In the genomic region with DNA sequence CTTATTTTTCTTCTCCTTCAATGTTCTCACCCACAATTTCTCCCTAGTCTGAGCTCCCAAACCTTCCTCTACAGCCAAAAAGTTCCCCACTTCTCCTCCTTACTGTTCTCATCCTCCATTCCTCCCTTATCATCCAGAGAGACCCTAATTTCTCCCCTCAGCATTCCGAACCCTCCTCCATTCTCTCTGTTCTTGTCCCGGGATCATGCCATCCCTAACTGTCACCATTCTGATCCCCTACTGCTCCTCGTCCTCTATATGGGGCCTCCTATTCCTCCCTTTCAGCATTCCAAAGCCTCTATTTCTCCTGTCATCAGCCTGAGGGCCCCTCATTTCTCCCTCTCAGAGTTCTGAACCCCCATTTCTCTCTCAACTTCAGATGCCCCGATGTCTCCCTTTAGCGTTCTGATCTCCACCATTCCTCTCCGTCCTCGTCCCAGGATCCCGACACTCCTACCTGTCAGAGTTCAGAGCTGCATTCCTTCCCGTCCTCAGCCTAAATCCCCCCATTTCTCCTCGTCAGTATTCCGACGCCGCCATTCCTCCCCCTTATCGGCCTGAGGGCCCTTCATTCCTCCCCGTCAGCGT, we compare ENCODE assay signal across 2 cellular contexts.
TF ChIP-seq lines count a peak whose summit lies in the region.

No MANE protein-coding gene starts in this region.

TF ChIP-seq in A549, 52 proteins besides CTCF, POLR2A, EP300 and RAD21:
- TF ChIP-seq MYC (IDR thresholded peaks at IDR 0.05; ENCODE audit: borderline replicate concordance, low read length): no peak
- no peak for TF ChIP-seq RNF2 (IDR thresholded peaks at IDR 0.05; ENCODE audit: borderline replicate concordance, low read depth)
- TF ChIP-seq, protein P1, sequence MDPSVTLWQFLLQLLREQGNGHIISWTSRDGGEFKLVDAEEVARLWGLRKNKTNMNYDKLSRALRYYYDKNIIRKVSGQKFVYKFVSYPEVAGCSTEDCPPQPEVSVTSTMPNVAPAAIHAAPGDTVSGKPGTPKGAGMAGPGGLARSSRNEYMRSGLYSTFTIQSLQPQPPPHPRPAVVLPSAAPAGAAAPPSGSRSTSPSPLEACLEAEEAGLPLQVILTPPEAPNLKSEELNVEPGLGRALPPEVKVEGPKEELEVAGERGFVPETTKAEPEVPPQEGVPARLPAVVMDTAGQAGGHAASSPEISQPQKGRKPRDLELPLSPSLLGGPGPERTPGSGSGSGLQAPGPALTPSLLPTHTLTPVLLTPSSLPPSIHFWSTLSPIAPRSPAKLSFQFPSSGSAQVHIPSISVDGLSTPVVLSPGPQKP (IDR thresholded peaks at IDR 0.05; ENCODE audit: low read depth, low read length): no peak
- TF ChIP-seq ZNF302 (CRISPR knock-in tag; IDR thresholded peaks at IDR 0.05): no peak
- TF ChIP-seq SREBF2 (IDR thresholded peaks at IDR 0.05): no peak
- no peak for TF ChIP-seq FOXS1 (CRISPR knock-in tag; IDR thresholded peaks at IDR 0.05)
- TF ChIP-seq, protein P2, sequence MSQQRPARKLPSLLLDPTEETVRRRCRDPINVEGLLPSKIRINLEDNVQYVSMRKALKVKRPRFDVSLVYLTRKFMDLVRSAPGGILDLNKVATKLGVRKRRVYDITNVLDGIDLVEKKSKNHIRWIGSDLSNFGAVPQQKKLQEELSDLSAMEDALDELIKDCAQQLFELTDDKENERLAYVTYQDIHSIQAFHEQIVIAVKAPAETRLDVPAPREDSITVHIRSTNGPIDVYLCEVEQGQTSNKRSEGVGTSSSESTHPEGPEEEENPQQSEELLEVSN (IDR thresholded peaks at IDR 0.05; ENCODE audit: borderline replicate concordance, low read depth): no peak
- TF ChIP-seq FOSL2 (IDR thresholded peaks at IDR 0.05): no peak
- no peak for TF ChIP-seq FOSL2 (CRISPR knock-in tag; IDR thresholded peaks at IDR 0.05)
- TF ChIP-seq, protein P3, sequence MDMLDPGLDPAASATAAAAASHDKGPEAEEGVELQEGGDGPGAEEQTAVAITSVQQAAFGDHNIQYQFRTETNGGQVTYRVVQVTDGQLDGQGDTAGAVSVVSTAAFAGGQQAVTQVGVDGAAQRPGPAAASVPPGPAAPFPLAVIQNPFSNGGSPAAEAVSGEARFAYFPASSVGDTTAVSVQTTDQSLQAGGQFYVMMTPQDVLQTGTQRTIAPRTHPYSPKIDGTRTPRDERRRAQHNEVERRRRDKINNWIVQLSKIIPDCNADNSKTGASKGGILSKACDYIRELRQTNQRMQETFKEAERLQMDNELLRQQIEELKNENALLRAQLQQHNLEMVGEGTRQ (IDR thresholded peaks at IDR 0.05): no peak
- no peak for TF ChIP-seq HOXB5 (CRISPR knock-in tag; IDR thresholded peaks at IDR 0.05)
- TF ChIP-seq RARB (CRISPR knock-in tag; IDR thresholded peaks at IDR 0.05): no peak
- TF ChIP-seq NPAS2 (CRISPR knock-in tag; IDR thresholded peaks at IDR 0.05; ENCODE audit: borderline replicate concordance): no peak
- TF ChIP-seq ZSCAN20 (CRISPR knock-in tag; IDR thresholded peaks at IDR 0.05): no peak
- no peak for TF ChIP-seq SMC3 (IDR thresholded peaks at IDR 0.05)
- TF ChIP-seq HOXA7 (CRISPR knock-in tag; IDR thresholded peaks at IDR 0.05): no peak
- no peak for TF ChIP-seq FOSB (CRISPR knock-in tag; IDR thresholded peaks at IDR 0.05)
TF ChIP-seq in A549: peak in this region for 0.

TF ChIP-seq in IMR-90, 13 proteins besides CTCF, POLR2A, EP300 and RAD21:
- peak; percentile 32; the same call in 1 of the 2 replicates for TF ChIP-seq MAFK (IDR thresholded peaks at IDR 0.05; ENCODE audit: low read depth, low read length)
- TF ChIP-seq FOS (IDR thresholded peaks at IDR 0.05; ENCODE audit: low read depth, low read length): no peak
